ENCODE assay signal across 8 cellular contexts in the genomic region with DNA sequence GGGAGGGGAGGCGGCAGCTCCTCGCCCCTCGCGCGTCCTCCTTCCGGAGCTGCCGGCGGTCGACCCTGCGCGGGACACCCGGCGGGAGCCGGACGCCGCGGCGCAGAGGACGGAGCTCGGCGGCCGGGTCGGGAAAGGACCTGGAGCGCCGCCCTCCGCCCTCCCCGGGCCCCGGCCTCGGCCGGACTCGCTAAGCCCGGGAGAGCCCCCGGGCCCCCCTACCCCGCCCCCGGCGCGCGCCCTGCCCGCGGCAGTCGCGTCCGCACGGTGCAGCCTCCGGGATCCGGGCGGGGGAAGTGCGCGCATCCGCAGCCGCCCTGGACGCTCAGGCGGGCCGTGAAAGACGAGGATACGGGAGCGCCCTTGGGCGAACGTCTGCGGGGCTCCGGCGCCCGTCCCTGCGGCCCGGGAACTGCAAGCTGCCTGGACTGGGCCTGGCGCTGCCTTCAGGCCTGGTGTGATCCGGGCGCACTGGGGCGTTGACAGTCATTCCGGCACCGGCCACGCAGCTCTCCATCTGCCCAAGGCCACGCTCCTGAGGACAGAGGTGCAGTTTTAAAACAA. TPM values are rescaled to one million over a fixed set of nuclear protein-coding genes. Genes with fewer than 3 reads are reported as not detected.
A peak's percentile ranks its signal among the peaks of the same experiment; 100 is the strongest.
DNase-seq lines count a peak whose midpoint lies in the region; ATAC-seq, FAIRE-seq and TF ChIP-seq lines count a peak whose summit lies in the region.

No MANE protein-coding gene starts in this region.

- no peak overlapping the region for H3K4me3 Mint-ChIP-seq in stimulated activated memory B cell treated with anti-CD40 and anti-IgM and Interleukin-4, amounts not matched to agents 10 μg/mL and 1 μg/mL and 100 μg/mL, for 72 hours
- H3K4me3 Mint-ChIP-seq in Calu3 (ENCODE audit: low read depth, unreplicated experiment), result no peak overlapping the region

- no peaks in the 10 kb centered on the region for H3K36me3 Mint-ChIP-seq in stimulated activated memory B cell treated with anti-CD40 and anti-IgM and Interleukin-4, amounts not matched to agents 10 μg/mL and 1 μg/mL and 100 μg/mL, for 72 hours
- H3K36me3 Mint-ChIP-seq in Calu3 (ENCODE audit: insufficient read depth, unreplicated experiment), result peaks cover 9% of the 10 kb centered on the region

- no peak overlapping the region for H2BK5ac ChIP-seq in H1 (ENCODE audit: low read depth, low read length)

- no peak for TF ChIP-seq RAD21 in H1 (IDR thresholded peaks at IDR 0.05 in 1 of 2, conservative IDR thresholded peaks at IDR 0.05 in 1 of 2; ENCODE audit: low read depth in 2 of 2, low read length in 2 of 2)

- H3K18ac ChIP-seq in H1 (ENCODE audit: extremely low read depth, low read length), result no peak overlapping the region

- no peak for TF ChIP-seq EP300 in H1 (IDR thresholded peaks at IDR 0.05; ENCODE audit: borderline replicate concordance in 1 of 2, low read depth in 2 of 2, low read length in 2 of 2)

- peaks cover 79% of the 10 kb centered on the region for H3K27me3 Mint-ChIP-seq in stimulated activated memory B cell treated with anti-CD40 and anti-IgM and Interleukin-4, amounts not matched to agents 10 μg/mL and 1 μg/mL and 100 μg/mL, for 72 hours
- H3K27me3 Mint-ChIP-seq in Calu3 (ENCODE audit: unreplicated experiment), result peaks cover 24% of the 10 kb centered on the region

- no peak for FAIRE-seq in H1 (lab: Jason Lieb, UNC)

- H3K9me3 Mint-ChIP-seq in stimulated activated memory B cell treated with anti-CD40 and anti-IgM and Interleukin-4, amounts not matched to agents 10 μg/mL and 1 μg/mL and 100 μg/mL, for 72 hours, result no peaks in the 10 kb centered on the region
- no peaks in the 10 kb centered on the region for H3K9me3 Mint-ChIP-seq in Calu3 (ENCODE audit: low read depth, unreplicated experiment)

- H3K4me1 ChIP-seq in H1 (replicated peaks in 1 of 4; ENCODE audit: control insufficient read depth in 3 of 4, insufficient read depth in 4 of 4, low read length in 3 of 4) (peaks cover 3 to 25% (median 18%) of the 10 kb centered on the region in 4 experiments), mucosa of rectum (ENCODE audit: control insufficient read depth in 2 of 2, insufficient read depth in 2 of 2, low read length in 2 of 2) (peaks cover 6 to 27% of the 10 kb centered on the region in 2 donors)

- H3K36me3 ChIP-seq in H1 (ENCODE audit: control insufficient read depth in 2 of 4, insufficient read depth in 4 of 4, low read length in 3 of 4) (no peaks in the 10 kb centered on the region), mucosa of rectum (ENCODE audit: control insufficient read depth in 2 of 2, insufficient read depth in 2 of 2, low read length in 2 of 2) (peaks cover 0 to 3% of the 10 kb centered on the region in 2 donors)

- H3K79me2 ChIP-seq in H1 (ENCODE audit: control insufficient read depth in 1 of 2, insufficient read depth in 2 of 2, low read length in 2 of 2), result no peaks in the 10 kb centered on the region

- no peak overlapping the region for H3K23ac ChIP-seq in H1 (ENCODE audit: insufficient read length)

- BruUV-seq in Calu3 (replicated peaks; lab: Mats Ljungman, UMichigan), result no TSS peak

- H2AK5ac ChIP-seq in H1 (ENCODE audit: low read depth, low read length), result no peak overlapping the region

- H3K9ac ChIP-seq in H1 (replicated peaks in 1 of 4; ENCODE audit: extremely low read depth in 1 of 4, low read depth in 3 of 4, low read length in 3 of 4) (no peak overlapping the region), mucosa of rectum (ENCODE audit: low read depth in 1 of 2, low read length in 2 of 2) (peak overlapping the region; percentile 43 to 60)

- intact Hi-C loops in Calu3 (cut with micrococcal nuclease; ENCODE audit: unreplicated experiment), result no loop called here

- peak overlapping the region; percentile 45; the same call in 1 of the 2 replicates for H4K8ac ChIP-seq in H1 (ENCODE audit: extremely low read depth, insufficient read depth, low read length)

- peaks cover 7% of the 10 kb centered on the region for H3K4me1 Mint-ChIP-seq in stimulated activated memory B cell treated with anti-CD40 and anti-IgM and Interleukin-4, amounts not matched to agents 10 μg/mL and 1 μg/mL and 100 μg/mL, for 72 hours
- H3K4me1 Mint-ChIP-seq in Calu3 (ENCODE audit: low read depth, unreplicated experiment), result peaks cover 7% of the 10 kb centered on the region

- no peak overlapping the region for H3K14ac ChIP-seq in H1 (ENCODE audit: insufficient read length)

- H3K23me2 ChIP-seq in H1 (ENCODE audit: low read depth, low read length), result peaks cover 8% of the 10 kb centered on the region; the same call in 1 of the 2 replicates

- no peak overlapping the region for H3K27ac Mint-ChIP-seq in stimulated activated memory B cell treated with anti-CD40 and anti-IgM and Interleukin-4, amounts not matched to agents 10 μg/mL and 1 μg/mL and 100 μg/mL, for 72 hours
- H3K27ac Mint-ChIP-seq in Calu3 (ENCODE audit: unreplicated experiment), result no peak overlapping the region

- no peak overlapping the region for H4K5ac ChIP-seq in H1 (ENCODE audit: insufficient read length, low read depth, low read length)

- no peak overlapping the region for H2AFZ ChIP-seq in H1 (ENCODE audit: low read length)

- H3K56ac ChIP-seq in H1 (replicated peaks; ENCODE audit: insufficient read length, low read depth, low read length), result no peak overlapping the region

- H3K9me3 ChIP-seq in H1 (ENCODE audit: insufficient read depth in 2 of 2, low read depth in 1 of 2, low read length in 1 of 2) (no peaks in the 10 kb centered on the region), mucosa of rectum (ENCODE audit: control insufficient read depth in 2 of 2, low read length in 2 of 2) (no peaks in the 10 kb centered on the region)

- peak overlapping the region; percentile 55 to 75; a peak in 3 of 4 replicates for H3K4me2 ChIP-seq in H1 (ENCODE audit: insufficient read depth in 1 of 2, low read depth in 2 of 2, low read length in 2 of 2)

- no peak overlapping the region for H3K27ac ChIP-seq in H1 (ENCODE audit: low read depth, low read length)
- H3K27ac ChIP-seq in mucosa of rectum (ENCODE audit: low read depth in 2 of 2, low read length in 2 of 2), result peak overlapping the region; percentile 58 to 68

- H3K27me3 ChIP-seq in H1 (replicated peaks in 1 of 4; ENCODE audit: control insufficient read depth in 3 of 4, extremely low read depth in 1 of 4, insufficient read depth in 3 of 4, low read length in 3 of 4) (peaks cover 2 to 26% (median 23%) of the 10 kb centered on the region in 4 experiments), mucosa of rectum (ENCODE audit: control insufficient read depth in 2 of 2, insufficient read depth in 2 of 2, low read length in 2 of 2) (peaks cover 6% of the 10 kb centered on the region in 2 donors)

- peak; percentile 51 for DNase-seq in ELR (ENCODE audit: low read depth)
- peak; percentile 11 for DNase-seq in RPMI7951 (ENCODE audit: low read depth)
- DNase-seq in H1 (ENCODE audit: low read depth in 1 of 2, low spot score in 2 of 2), result no peak
- DNase-seq in germinal center (ENCODE audit: low spot score), result no peak
- no peak for DNase-seq in Calu3

- H4K91ac ChIP-seq in H1 (replicated peaks; ENCODE audit: insufficient read length, low read length), result peak overlapping the region; percentile 7

- TF ChIP-seq CTCF in H1 (IDR thresholded peaks at IDR 0.05; ENCODE audit: control extremely low read depth in 1 of 3, insufficient read depth in 1 of 3, low read depth in 1 of 3, low read length in 3 of 3) (no peak), Calu3 (IDR thresholded peaks at IDR 0.05; ENCODE audit: unreplicated experiment) (no peak)

- H3K79me1 ChIP-seq in H1 (ENCODE audit: low read depth, low read length), result no peaks in the 10 kb centered on the region

- no peak for ATAC-seq in HG03342 (IDR thresholded peaks at IDR 0.05; ENCODE audit: unreplicated experiment)
- no peak for ATAC-seq in stimulated activated memory B cell treated with anti-CD40 and anti-IgM and Interleukin-4, amounts not matched to agents 10 μg/mL and 1 μg/mL and 100 μg/mL, for 72 hours

- POLR2A ChIA-PET in H1 (lab: Charles Lee; ENCODE audit: partially characterized antibody), result interaction anchor here (0.9 to 3.2 kb wide), 7 partner anchors 9 to 128 kb away, joined by 3 to 16 read pairs (median 4); no protein-coding TSS in a partner anchor

- H2BK20ac ChIP-seq in H1 (ENCODE audit: low read length), result no peak overlapping the region

- peaks cover 3 to 4% of the 10 kb centered on the region in 2 experiments for H4K20me1 ChIP-seq in H1 (replicated peaks in 1 of 2; ENCODE audit: control insufficient read depth in 1 of 2, insufficient read depth in 2 of 2, low read length in 2 of 2)

- WGBS in H1 (ENCODE audit: extremely low coverage in 1 of 2, insufficient coverage in 1 of 2, insufficient read length in 1 of 2, insufficient replicate concordance in 2 of 2, low coverage in 1 of 2, low lambda C conversion rate in 2 of 2, missing lambda C conversion rate in 1 of 2), 2 experiments, result 12% methylated on average over 31 of the region's 73 CpGs; no CpG with 5 or more reads in 1 of the 2 experiments

- no peak overlapping the region for H2BK12ac ChIP-seq in H1 (ENCODE audit: low read depth, low read length)

- TF ChIP-seq POLR2A in H1 (IDR thresholded peaks at IDR 0.05; ENCODE audit: control extremely low read depth in 1 of 2, low read depth in 2 of 2, low read length in 2 of 2), result no peak

- 0 out of 2 replicates have a peak overlapping the region, but pooled peaks have one; percentile 88 for H2BK15ac ChIP-seq in H1 (ENCODE audit: low read length)

- H2BK120ac ChIP-seq in H1 (replicated peaks; ENCODE audit: low read depth, low read length), result no peak overlapping the region

- H3K4me3 ChIP-seq in H1 (ENCODE audit: extremely low read depth in 1 of 4, insufficient read depth in 2 of 4, low read depth in 3 of 4, low read length in 4 of 4) (peak overlapping the region; percentile 25 to 61 (median 45); a peak in 6 of 8 replicates), mucosa of rectum (ENCODE audit: low read length in 2 of 2) (peak overlapping the region; percentile 67 to 74)

- CTCF ChIA-PET in H1 (lab: Charles Lee; ENCODE audit: partially characterized antibody) (interaction anchor here (0.6 to 2.0 kb wide), 7 partner anchors 8 to 174 kb away, joined by 3 to 7 read pairs (median 3); no protein-coding TSS in a partner anchor), Calu3 (lab: Charles Lee) (interaction anchor here (0.9 kb wide), 1 partner anchor 14 kb away, joined by 4 read pairs; no protein-coding TSS in a partner anchor)

- H3K4ac ChIP-seq in H1 (replicated peaks; ENCODE audit: insufficient read length, low read depth, low read length), result no peak overlapping the region

RNA-seq across cellular contexts. Expression of gene NACC2, which starts 0.5 kb away (rescaled TPM):
- total RNA-seq in RPMI7951 (2014; rRNA removed; shearing (Covaris generic)), result 4.1 and 4.5 TPM in 2 replicates
- total RNA-seq in H1 (2021; fragmentation: NEBNext Ultra II Directional; extraction: Animal tissue kit (Norgen Biotek cat#: 25700)), result 13.6 and 14.0 TPM in 2 replicates
- 8.3 and 14.9 TPM in 2 replicates for polyA plus RNA-seq in H1 (2011; rRNA removed)
- 10.8 TPM for polyA plus RNA-seq in H1 (2011; cell fraction: cytosol; rRNA removed)
- polyA plus RNA-seq in H1 (2011; cell fraction: nucleus; rRNA removed), result 16.7 TPM
- polyA plus RNA-seq in H1 (2012, experiment 1 of 2), result 6.6 to 9.5 TPM (median 8.4 TPM) in 4 replicates
- polyA plus RNA-seq in H1 (2012, experiment 2 of 2), result 5.6 TPM
- 6.3 TPM for polyA plus RNA-seq in H1 (2013, experiment 1 of 2)
- polyA plus RNA-seq in H1 (2013, experiment 2 of 2), result 6.3 TPM
- polyA minus RNA-seq in H1 (2011; rRNA and poly(A)+ RNA removed), result 6.4 and 8.3 TPM in 2 replicates
- 12.7 TPM for polyA minus RNA-seq in H1 (2011; cell fraction: cytosol; rRNA and poly(A)+ RNA removed)
- 10.0 TPM for polyA minus RNA-seq in H1 (2011; cell fraction: nucleus; rRNA and poly(A)+ RNA removed)
- 19.3 and 24.8 TPM in 2 replicates for total RNA-seq in Calu3 (2022)

RNA-seq across cellular contexts. Expression of gene TMEM250, which starts 23.1 kb away (rescaled TPM):
- 12.1 and 15.0 TPM in 2 replicates for total RNA-seq in RPMI7951 (2014; rRNA removed; shearing (Covaris generic))
- 34.9 and 35.3 TPM in 2 replicates for total RNA-seq in H1 (2021; fragmentation: NEBNext Ultra II Directional; extraction: Animal tissue kit (Norgen Biotek cat#: 25700))
- polyA plus RNA-seq in H1 (2011; rRNA removed), result 22.3 and 36.1 TPM in 2 replicates
- polyA plus RNA-seq in H1 (2011; cell fraction: cytosol; rRNA removed), result 29.7 TPM
- polyA plus RNA-seq in H1 (2011; cell fraction: nucleus; rRNA removed), result 51.9 TPM
- 27.3 to 39.7 TPM (median 36.4 TPM) in 4 replicates for polyA plus RNA-seq in H1 (2012, experiment 1 of 2)
- polyA plus RNA-seq in H1 (2012, experiment 2 of 2), result 42.5 TPM
- 22.7 TPM for polyA plus RNA-seq in H1 (2013, experiment 1 of 2)
- 22.4 TPM for polyA plus RNA-seq in H1 (2013, experiment 2 of 2)
- 16.0 TPM in 2 replicates for polyA minus RNA-seq in H1 (2011; rRNA and poly(A)+ RNA removed)
- 31.0 TPM for polyA minus RNA-seq in H1 (2011; cell fraction: cytosol; rRNA and poly(A)+ RNA removed)
- 33.8 TPM for polyA minus RNA-seq in H1 (2011; cell fraction: nucleus; rRNA and poly(A)+ RNA removed)
- 23.9 and 26.3 TPM in 2 replicates for total RNA-seq in Calu3 (2022)

Comparison
In these comparisons a context has a peak if more than half of its experiments do, and no peak if none do; other contexts are left out.
1. DNase-seq: peak in ELR (single experiment) and RPMI7951 (single experiment); none in H1 (0 of 2), germinal center (single experiment) and Calu3 (single experiment).
2. H3K9ac ChIP-seq: peak in mucosa of rectum (2 of 2); none in H1 (0 of 4).